In the genomic region with DNA sequence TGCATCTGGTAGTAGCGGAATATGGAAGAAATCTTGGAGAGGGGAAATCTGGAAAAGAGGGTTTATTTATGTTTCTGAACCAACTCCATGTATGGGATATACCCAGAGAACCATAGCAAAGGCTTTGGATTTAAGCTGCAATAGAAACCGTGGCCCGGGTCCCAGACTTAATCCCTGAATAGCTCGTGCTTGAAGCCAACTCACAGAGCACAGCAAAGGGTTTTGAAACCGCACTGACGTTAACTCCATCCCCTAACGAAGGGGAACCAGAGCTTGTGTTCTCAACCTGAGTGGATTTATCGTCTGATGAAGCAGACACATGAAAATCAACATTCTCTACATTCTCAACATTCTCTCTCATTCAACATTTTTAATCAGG, we compare ENCODE assay signal across 1 cellular context.
TF ChIP-seq lines count a peak whose summit lies in the region.

No MANE protein-coding gene starts in this region.

TF ChIP-seq in GM23338, 12 proteins besides CTCF, POLR2A, EP300 and RAD21 (continued from another document):
- TF ChIP-seq, protein P1, sequence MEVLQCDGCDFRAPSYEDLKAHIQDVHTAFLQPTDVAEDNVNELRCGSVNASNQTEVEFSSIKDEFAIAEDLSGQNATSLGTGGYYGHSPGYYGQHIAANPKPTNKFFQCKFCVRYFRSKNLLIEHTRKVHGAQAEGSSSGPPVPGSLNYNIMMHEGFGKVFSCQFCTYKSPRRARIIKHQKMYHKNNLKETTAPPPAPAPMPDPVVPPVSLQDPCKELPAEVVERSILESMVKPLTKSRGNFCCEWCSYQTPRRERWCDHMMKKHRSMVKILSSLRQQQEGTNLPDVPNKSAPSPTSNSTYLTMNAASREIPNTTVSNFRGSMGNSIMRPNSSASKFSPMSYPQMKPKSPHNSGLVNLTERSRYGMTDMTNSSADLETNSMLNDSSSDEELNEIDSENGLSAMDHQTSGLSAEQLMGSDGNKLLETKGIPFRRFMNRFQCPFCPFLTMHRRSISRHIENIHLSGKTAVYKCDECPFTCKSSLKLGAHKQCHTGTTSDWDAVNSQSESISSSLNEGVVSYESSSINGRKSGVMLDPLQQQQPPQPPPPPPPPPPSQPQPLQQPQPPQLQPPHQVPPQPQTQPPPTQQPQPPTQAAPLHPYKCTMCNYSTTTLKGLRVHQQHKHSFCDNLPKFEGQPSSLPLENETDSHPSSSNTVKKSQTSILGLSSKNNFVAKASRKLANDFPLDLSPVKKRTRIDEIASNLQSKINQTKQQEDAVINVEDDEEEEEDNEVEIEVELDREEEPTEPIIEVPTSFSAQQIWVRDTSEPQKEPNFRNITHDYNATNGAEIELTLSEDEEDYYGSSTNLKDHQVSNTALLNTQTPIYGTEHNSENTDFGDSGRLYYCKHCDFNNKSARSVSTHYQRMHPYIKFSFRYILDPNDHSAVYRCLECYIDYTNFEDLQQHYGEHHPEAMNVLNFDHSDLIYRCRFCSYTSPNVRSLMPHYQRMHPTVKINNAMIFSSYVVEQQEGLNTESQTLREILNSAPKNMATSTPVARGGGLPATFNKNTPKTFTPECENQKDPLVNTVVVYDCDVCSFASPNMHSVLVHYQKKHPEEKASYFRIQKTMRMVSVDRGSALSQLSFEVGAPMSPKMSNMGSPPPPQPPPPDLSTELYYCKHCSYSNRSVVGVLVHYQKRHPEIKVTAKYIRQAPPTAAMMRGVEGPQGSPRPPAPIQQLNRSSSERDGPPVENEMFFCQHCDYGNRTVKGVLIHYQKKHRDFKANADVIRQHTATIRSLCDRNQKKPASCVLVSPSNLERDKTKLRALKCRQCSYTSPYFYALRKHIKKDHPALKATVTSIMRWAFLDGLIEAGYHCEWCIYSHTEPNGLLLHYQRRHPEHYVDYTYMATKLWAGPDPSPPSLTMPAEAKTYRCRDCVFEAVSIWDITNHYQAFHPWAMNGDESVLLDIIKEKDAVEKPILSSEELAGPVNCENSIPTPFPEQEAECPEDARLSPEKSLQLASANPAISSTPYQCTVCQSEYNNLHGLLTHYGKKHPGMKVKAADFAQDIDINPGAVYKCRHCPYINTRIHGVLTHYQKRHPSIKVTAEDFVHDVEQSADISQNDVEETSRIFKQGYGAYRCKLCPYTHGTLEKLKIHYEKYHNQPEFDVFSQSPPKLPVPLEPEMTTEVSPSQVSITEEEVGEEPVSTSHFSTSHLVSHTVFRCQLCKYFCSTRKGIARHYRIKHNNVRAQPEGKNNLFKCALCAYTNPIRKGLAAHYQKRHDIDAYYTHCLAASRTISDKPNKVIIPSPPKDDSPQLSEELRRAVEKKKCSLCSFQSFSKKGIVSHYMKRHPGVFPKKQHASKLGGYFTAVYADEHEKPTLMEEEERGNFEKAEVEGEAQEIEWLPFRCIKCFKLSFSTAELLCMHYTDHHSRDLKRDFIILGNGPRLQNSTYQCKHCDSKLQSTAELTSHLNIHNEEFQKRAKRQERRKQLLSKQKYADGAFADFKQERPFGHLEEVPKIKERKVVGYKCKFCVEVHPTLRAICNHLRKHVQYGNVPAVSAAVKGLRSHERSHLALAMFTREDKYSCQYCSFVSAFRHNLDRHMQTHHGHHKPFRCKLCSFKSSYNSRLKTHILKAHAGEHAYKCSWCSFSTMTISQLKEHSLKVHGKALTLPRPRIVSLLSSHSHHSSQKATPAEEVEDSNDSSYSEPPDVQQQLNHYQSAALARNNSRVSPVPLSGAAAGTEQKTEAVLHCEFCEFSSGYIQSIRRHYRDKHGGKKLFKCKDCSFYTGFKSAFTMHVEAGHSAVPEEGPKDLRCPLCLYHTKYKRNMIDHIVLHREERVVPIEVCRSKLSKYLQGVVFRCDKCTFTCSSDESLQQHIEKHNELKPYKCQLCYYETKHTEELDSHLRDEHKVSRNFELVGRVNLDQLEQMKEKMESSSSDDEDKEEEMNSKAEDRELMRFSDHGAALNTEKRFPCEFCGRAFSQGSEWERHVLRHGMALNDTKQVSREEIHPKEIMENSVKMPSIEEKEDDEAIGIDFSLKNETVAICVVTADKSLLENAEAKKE (CRISPR knock-in tag; IDR thresholded peaks at IDR 0.05), result no peak
- TF ChIP-seq NANOG (IDR thresholded peaks at IDR 0.05; ENCODE audit: borderline replicate concordance) (no peak), JUNB (IDR thresholded peaks at IDR 0.05; ENCODE audit: unreplicated experiment) (no peak), POLR2AphosphoS5 (IDR thresholded peaks at IDR 0.05; ENCODE audit: low read depth) (no peak), CREB1 (CRISPR knock-in tag; IDR thresholded peaks at IDR 0.05; ENCODE audit: low read depth) (no peak), STAT1 (IDR thresholded peaks at IDR 0.05; ENCODE audit: unreplicated experiment) (no peak), EZH2 (IDR thresholded peaks at IDR 0.05; ENCODE audit: low read depth, unreplicated experiment) (no peak), ZNF114 (CRISPR knock-in tag; IDR thresholded peaks at IDR 0.05) (no peak)
- TF ChIP-seq, protein P2, sequence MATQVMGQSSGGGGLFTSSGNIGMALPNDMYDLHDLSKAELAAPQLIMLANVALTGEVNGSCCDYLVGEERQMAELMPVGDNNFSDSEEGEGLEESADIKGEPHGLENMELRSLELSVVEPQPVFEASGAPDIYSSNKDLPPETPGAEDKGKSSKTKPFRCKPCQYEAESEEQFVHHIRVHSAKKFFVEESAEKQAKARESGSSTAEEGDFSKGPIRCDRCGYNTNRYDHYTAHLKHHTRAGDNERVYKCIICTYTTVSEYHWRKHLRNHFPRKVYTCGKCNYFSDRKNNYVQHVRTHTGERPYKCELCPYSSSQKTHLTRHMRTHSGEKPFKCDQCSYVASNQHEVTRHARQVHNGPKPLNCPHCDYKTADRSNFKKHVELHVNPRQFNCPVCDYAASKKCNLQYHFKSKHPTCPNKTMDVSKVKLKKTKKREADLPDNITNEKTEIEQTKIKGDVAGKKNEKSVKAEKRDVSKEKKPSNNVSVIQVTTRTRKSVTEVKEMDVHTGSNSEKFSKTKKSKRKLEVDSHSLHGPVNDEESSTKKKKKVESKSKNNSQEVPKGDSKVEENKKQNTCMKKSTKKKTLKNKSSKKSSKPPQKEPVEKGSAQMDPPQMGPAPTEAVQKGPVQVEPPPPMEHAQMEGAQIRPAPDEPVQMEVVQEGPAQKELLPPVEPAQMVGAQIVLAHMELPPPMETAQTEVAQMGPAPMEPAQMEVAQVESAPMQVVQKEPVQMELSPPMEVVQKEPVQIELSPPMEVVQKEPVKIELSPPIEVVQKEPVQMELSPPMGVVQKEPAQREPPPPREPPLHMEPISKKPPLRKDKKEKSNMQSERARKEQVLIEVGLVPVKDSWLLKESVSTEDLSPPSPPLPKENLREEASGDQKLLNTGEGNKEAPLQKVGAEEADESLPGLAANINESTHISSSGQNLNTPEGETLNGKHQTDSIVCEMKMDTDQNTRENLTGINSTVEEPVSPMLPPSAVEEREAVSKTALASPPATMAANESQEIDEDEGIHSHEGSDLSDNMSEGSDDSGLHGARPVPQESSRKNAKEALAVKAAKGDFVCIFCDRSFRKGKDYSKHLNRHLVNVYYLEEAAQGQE (IDR thresholded peaks at IDR 0.05; ENCODE audit: unreplicated experiment), result no peak
